8 cellular contexts compared by ENCODE assay signal in the genomic region with DNA sequence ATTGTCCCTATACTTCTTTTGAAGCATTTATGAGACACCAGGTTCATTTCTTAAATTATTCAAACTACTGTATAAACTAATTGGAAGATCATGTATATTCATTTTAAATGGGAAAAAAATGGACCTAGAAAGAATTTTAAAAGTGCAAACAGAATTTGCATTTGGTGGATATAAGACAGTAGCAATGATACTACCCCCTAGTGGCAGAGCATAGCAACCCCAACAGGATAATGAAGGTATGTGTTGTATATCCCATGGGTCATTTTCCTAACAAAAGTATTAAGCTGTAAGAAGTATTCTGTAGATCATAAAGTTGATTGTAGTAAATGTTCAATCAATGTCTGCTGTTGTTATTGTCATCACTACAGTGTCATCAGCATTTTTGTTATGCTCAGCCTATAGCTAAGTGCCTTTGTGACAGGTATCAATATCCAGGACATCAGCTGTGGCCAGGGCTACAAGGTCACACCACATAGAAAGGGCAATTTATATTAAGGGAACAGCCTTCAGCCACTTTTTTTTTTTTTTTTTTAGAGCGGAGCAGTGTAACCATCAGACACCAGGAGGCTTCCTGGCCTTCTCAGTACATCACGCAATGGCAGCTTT.
DNase-seq lines count a peak whose midpoint lies in the region; ATAC-seq, FAIRE-seq and TF ChIP-seq lines count a peak whose summit lies in the region.

No MANE protein-coding gene starts in this region.

- no peaks in the 10 kb centered on the region for H3K4me1 Mint-ChIP-seq in CD8-positive, alpha-beta memory T cell

- H3K36me3 Mint-ChIP-seq in CD8-positive, alpha-beta memory T cell, result peaks cover 0 to 2% (median 0%) of the 10 kb centered on the region in 3 donors

- no peaks in the 10 kb centered on the region for H3K9me3 Mint-ChIP-seq in CD8-positive, alpha-beta memory T cell

- H3K9me3 ChIP-seq in CD8-positive, alpha-beta memory T cell (ENCODE audit: low read length), result no peaks in the 10 kb centered on the region
- no peaks in the 10 kb centered on the region for H3K9me3 ChIP-seq in thoracic aorta

- no peak overlapping the region for H3K4me3 ChIP-seq in CD8-positive, alpha-beta memory T cell (ENCODE audit: low read length)
- H3K4me3 ChIP-seq in thoracic aorta, result no peak overlapping the region

- no peak overlapping the region for H3K27ac ChIP-seq in CD8-positive, alpha-beta memory T cell (ENCODE audit: low read depth, low read length)
- H3K27ac ChIP-seq in thoracic aorta, result no peak overlapping the region

- no peak overlapping the region for H3K4me3 Mint-ChIP-seq in CD8-positive, alpha-beta memory T cell

- H3K4me1 ChIP-seq in CD8-positive, alpha-beta memory T cell (ENCODE audit: insufficient read depth, low read length), result no peaks in the 10 kb centered on the region
- no peaks in the 10 kb centered on the region for H3K4me1 ChIP-seq in thoracic aorta (ENCODE audit: control insufficient read depth in 1 of 2, low read depth in 2 of 2)

- no peaks in the 10 kb centered on the region for H3K27me3 ChIP-seq in CD8-positive, alpha-beta memory T cell (ENCODE audit: insufficient read depth, low read length, poor library complexity, severe bottlenecking)
- H3K27me3 ChIP-seq in thoracic aorta (replicated peaks; ENCODE audit: insufficient read depth), result no peaks in the 10 kb centered on the region

- no peak overlapping the region for H3K27ac Mint-ChIP-seq in CD8-positive, alpha-beta memory T cell

- no peaks in the 10 kb centered on the region for H3K36me3 ChIP-seq in CD8-positive, alpha-beta memory T cell (ENCODE audit: insufficient read depth, low read length)
- H3K36me3 ChIP-seq in thoracic aorta, result no peaks in the 10 kb centered on the region

- TF ChIP-seq CTCF in thoracic aorta (IDR thresholded peaks at IDR 0.05), result peak; percentile 51

- POLR2A ChIA-PET in CD8-positive, alpha-beta memory T cell (lab: Charles Lee), result no interaction called here

- CTCF ChIA-PET in CD8-positive, alpha-beta memory T cell (lab: Charles Lee), result interaction anchor here (0.7 to 1.9 kb wide), 11 partner anchors 8 to 491 kb away, joined by 3 to 13 read pairs (median 6); no protein-coding TSS in a partner anchor

- peak; percentile 80 for FAIRE-seq in GM18507 (lab: Jason Lieb, UNC)

- H3K27me3 Mint-ChIP-seq in CD8-positive, alpha-beta memory T cell, result peaks cover 13 to 44% of the 10 kb centered on the region in 2 donors

- ATAC-seq in thoracic aorta (ENCODE audit: insufficient number of reproducible peaks, low FRiP score, low read depth) (no peak), GM18511 (IDR thresholded peaks at IDR 0.05; ENCODE audit: unreplicated experiment) (no peak), HG02610 (IDR thresholded peaks at IDR 0.05; ENCODE audit: unreplicated experiment) (no peak)

- DNase-seq in CD8-positive, alpha-beta memory T cell, result peak in 3 of 5 donors; percentile 6 to 48 (median 28)
- DNase-seq in GM18507 (ENCODE audit: extremely low spot score, insufficient read length, low read depth) (no peak), NCI-H748 treated with DMSO at 0.1 percent for 48 hours (lab: John Stamatoyannopoulos, UW) (peak; percentile 2), amniotic epithelial cell (ENCODE audit: low read depth) (peak; percentile 48), iris pigment epithelial cell (ENCODE audit: low read depth) (peak; percentile 59), thoracic aorta (ENCODE audit: low spot score) (no peak)

Comparison
In these comparisons a context has a peak if more than half of its experiments do, and no peak if none do; other contexts are left out.
1. DNase-seq: peak in CD8-positive, alpha-beta memory T cell (3 of 5), NCI-H748 treated with DMSO at 0.1 percent for 48 hours (single experiment), amniotic epithelial cell (single experiment) and iris pigment epithelial cell (single experiment); none in GM18507 (single experiment) and thoracic aorta (single experiment).